Comparison of ENCODE assay signal across 12 cellular contexts in genomic region chr17:73641779-73642580, GRCh38. TPM values are rescaled to one million over a fixed set of nuclear protein-coding genes. Genes with fewer than 3 reads are reported as not detected.
DNase-seq lines count a peak whose midpoint lies in the region; ATAC-seq and TF ChIP-seq lines count a peak whose summit lies in the region.
"Had no signal": no experiment of that assay in that cellular context is flagged by ENCODE, and none has a peak within 500 bp of the region (broad histone marks: within the 10 kb centered on the region; RNA-seq: fewer than 3 reads in every experiment).

No MANE protein-coding gene starts in this region.

- ATAC-seq in activated CD4-positive, alpha-beta T cell treated with anti-CD3 and anti-CD28 coated beads for 36 hours = no peak
- ATAC-seq in activated T-helper 17 cell treated with anti-CD3 and anti-CD28 coated beads, Interleukin-2, amount 50 U/mL, for 72 hours (replicated peaks) = no peak

- no peaks in the 10 kb centered on the region for H3K9me3 Mint-ChIP-seq in activated CD4-positive, alpha-beta T cell treated with anti-CD3 and anti-CD28 coated beads for 36 hours (ENCODE audit: low read depth)
- H3K9me3 Mint-ChIP-seq in chondrocyte (ENCODE audit: low read depth) = no peaks in the 10 kb centered on the region
- no peaks in the 10 kb centered on the region for H3K9me3 Mint-ChIP-seq in activated T-helper 17 cell treated with anti-CD3 and anti-CD28 coated beads, Interleukin-2, amount 50 U/mL, for 72 hours
- H3K9me3 Mint-ChIP-seq: activated CD4-positive, alpha-beta memory T cell treated with anti-CD3 and anti-CD28 coated beads for 36 hours had no signal

- H4K20me1 ChIP-seq in smooth muscle cell (ENCODE audit: low read depth) = peaks cover 53% of the 10 kb centered on the region

- no peak overlapping the region for H2AFZ ChIP-seq in smooth muscle cell (ENCODE audit: low read depth)

- H3K27me3 ChIP-seq in smooth muscle cell (ENCODE audit: low read depth) = peaks cover 5% of the 10 kb centered on the region

- CTCF ChIA-PET in activated CD4-positive, alpha-beta T cell treated with anti-CD3 and anti-CD28 coated beads for 36 hours (lab: Charles Lee) = no interaction called here

- H3K4me2 ChIP-seq in smooth muscle cell = peak overlapping the region; percentile 93

- H3K4me1 ChIP-seq in smooth muscle cell (ENCODE audit: low read depth) = peaks cover 18% of the 10 kb centered on the region

- no peak overlapping the region for H3K27ac Mint-ChIP-seq in activated CD4-positive, alpha-beta T cell treated with anti-CD3 and anti-CD28 coated beads for 36 hours
- peak overlapping the region; percentile 94 for H3K27ac Mint-ChIP-seq in chondrocyte (ENCODE audit: unreplicated experiment)
- H3K27ac Mint-ChIP-seq in activated T-helper 17 cell treated with anti-CD3 and anti-CD28 coated beads, Interleukin-2, amount 50 U/mL, for 72 hours = no peak overlapping the region
- H3K27ac Mint-ChIP-seq: activated CD4-positive, alpha-beta memory T cell treated with anti-CD3 and anti-CD28 coated beads for 36 hours had no signal

- H3K27ac ChIP-seq in smooth muscle cell (ENCODE audit: low read depth) = no peak overlapping the region
- H3K27ac ChIP-seq: brain microvascular endothelial cell had no signal

- H3K4me1 Mint-ChIP-seq in activated CD4-positive, alpha-beta T cell treated with anti-CD3 and anti-CD28 coated beads for 36 hours = peaks cover 14% of the 10 kb centered on the region
- peaks cover 58% of the 10 kb centered on the region for H3K4me1 Mint-ChIP-seq in chondrocyte (ENCODE audit: low read depth)
- no peaks in the 10 kb centered on the region for H3K4me1 Mint-ChIP-seq in activated T-helper 17 cell treated with anti-CD3 and anti-CD28 coated beads, Interleukin-2, amount 50 U/mL, for 72 hours

- no peak for TF ChIP-seq CTCF in chondrocyte (IDR thresholded peaks at IDR 0.05)
- no peak for TF ChIP-seq CTCF in smooth muscle cell (IDR thresholded peaks at IDR 0.05; ENCODE audit: borderline replicate concordance, insufficient read depth, poor library complexity, severe bottlenecking)

- no peaks in the 10 kb centered on the region for H3K36me3 ChIP-seq in smooth muscle cell (ENCODE audit: low read depth)
- H3K36me3 ChIP-seq: brain microvascular endothelial cell had no signal

- DNase-seq in activated CD4-positive, alpha-beta T cell treated with anti-CD3 and anti-CD28 coated beads for 36 hours = peak; percentile 20
- DNase-seq in activated CD4-positive, alpha-beta T cell treated with anti-CD3 and anti-CD28 coated beads, Interleukin-2, amount 50 U/mL, for 4 hours = no peak
- DNase-seq in NCI-H2107 treated with DMSO at 0.1 percent for 48 hours (lab: John Stamatoyannopoulos, UW; ENCODE audit: unreplicated experiment) = peak; percentile 65
- no peak for DNase-seq in chondrocyte (ENCODE audit: low spot score)
- DNase-seq in smooth muscle cell (lab: John Stamatoyannopoulos, UW; ENCODE audit: unreplicated experiment) = no peak
- no peak for DNase-seq in RPMI8226
- no peak for DNase-seq in occipital lobe (lab: John Stamatoyannopoulos, UW)
- DNase-seq: brain microvascular endothelial cell, NCI-H1694 treated with DMSO at 0.1 percent for 48 hours, SIG-M5 had no signal

- peaks cover 10% of the 10 kb centered on the region for H3K27me3 Mint-ChIP-seq in activated CD4-positive, alpha-beta T cell treated with anti-CD3 and anti-CD28 coated beads for 36 hours
- peaks cover 1% of the 10 kb centered on the region for H3K27me3 Mint-ChIP-seq in chondrocyte (ENCODE audit: low read depth)
- H3K27me3 Mint-ChIP-seq in activated T-helper 17 cell treated with anti-CD3 and anti-CD28 coated beads, Interleukin-2, amount 50 U/mL, for 72 hours = peaks cover 24% of the 10 kb centered on the region

- 54% methylated on average over 12 of the region's 12 CpGs for WGBS in smooth muscle cell (ENCODE audit: low lambda C conversion rate)

- H3K79me2 ChIP-seq in smooth muscle cell (ENCODE audit: low read depth) = peaks cover 32% of the 10 kb centered on the region

- peak overlapping the region; percentile 62 for H3K4me3 ChIP-seq in smooth muscle cell

- no peak overlapping the region for H3K9ac ChIP-seq in smooth muscle cell (ENCODE audit: low read depth)

- H3K4me3 Mint-ChIP-seq in activated CD4-positive, alpha-beta T cell treated with anti-CD3 and anti-CD28 coated beads for 36 hours = no peak overlapping the region
- H3K4me3 Mint-ChIP-seq in chondrocyte (ENCODE audit: unreplicated experiment) = peak overlapping the region; percentile 58
- no peak overlapping the region for H3K4me3 Mint-ChIP-seq in activated T-helper 17 cell treated with anti-CD3 and anti-CD28 coated beads, Interleukin-2, amount 50 U/mL, for 72 hours

- POLR2A ChIA-PET in activated CD4-positive, alpha-beta T cell treated with anti-CD3 and anti-CD28 coated beads for 36 hours (lab: Charles Lee) = no interaction called here

- intact Hi-C loops in activated CD4-positive, alpha-beta T cell treated with anti-CD3 and anti-CD28 coated beads for 36 hours (cut with DNase I, micrococcal nuclease) = loop anchor here in 1 of 2 experiments (10.0 kb wide), 2 partner anchors 217 to 313 kb away; no protein-coding TSS in a partner anchor

- H3K9me3 ChIP-seq in smooth muscle cell (replicated peaks; ENCODE audit: low read depth) = no peaks in the 10 kb centered on the region

- no peaks in the 10 kb centered on the region for H3F3A ChIP-seq in smooth muscle cell (ENCODE audit: low read depth)

- no peaks in the 10 kb centered on the region for H3K36me3 Mint-ChIP-seq in activated CD4-positive, alpha-beta T cell treated with anti-CD3 and anti-CD28 coated beads for 36 hours (ENCODE audit: low read depth)
- H3K36me3 Mint-ChIP-seq in chondrocyte (ENCODE audit: low read depth) = no peaks in the 10 kb centered on the region
- H3K36me3 Mint-ChIP-seq in activated T-helper 17 cell treated with anti-CD3 and anti-CD28 coated beads, Interleukin-2, amount 50 U/mL, for 72 hours (ENCODE audit: low read depth) = no peaks in the 10 kb centered on the region
- H3K36me3 Mint-ChIP-seq: activated CD4-positive, alpha-beta memory T cell treated with anti-CD3 and anti-CD28 coated beads for 36 hours had no signal

RNA-seq across cellular contexts. Expression of gene SDK2, which starts 2.3 kb away (rescaled TPM):
- under 1 TPM; 0.23 to 0.27 TPM for total RNA-seq in activated CD4-positive, alpha-beta T cell treated with anti-CD3 and anti-CD28 coated beads for 36 hours
- total RNA-seq in chondrocyte (15.8 to 38.5 TPM (median 16.2 TPM) in 3 replicates), smooth muscle cell (6.5 and 7.5 TPM in 2 replicates), occipital lobe (6.9 TPM)
- 4.6 and 5.7 TPM in 2 replicates for polyA plus RNA-seq in smooth muscle cell
- under 1 TPM; 0.19 to 0.26 TPM for total RNA-seq in activated T-helper 17 cell treated with anti-CD3 and anti-CD28 coated beads, Interleukin-2, amount 50 U/mL, for 72 hours

Comparison
In these comparisons a context has a peak if more than half of its experiments do, and no peak if none do; other contexts are left out.
1. DNase-seq: peak in activated CD4-positive, alpha-beta T cell treated with anti-CD3 and anti-CD28 coated beads for 36 hours (single experiment) and NCI-H2107 treated with DMSO at 0.1 percent for 48 hours (single experiment); none in activated CD4-positive, alpha-beta T cell treated with anti-CD3 and anti-CD28 coated beads, Interleukin-2, amount 50 U/mL, for 4 hours (0 of 2), chondrocyte (single experiment), smooth muscle cell (single experiment), RPMI8226 (single experiment) and occipital lobe (single experiment).